ENCODE assay signal across 8 cellular contexts in genomic region chr21:43331962-43332458, GRCh38.
DNase-seq lines count a peak whose midpoint lies in the region; ATAC-seq and TF ChIP-seq lines count a peak whose summit lies in the region.
"Had no signal": no experiment of that assay in that cellular context is flagged by ENCODE, and none has a peak within 500 bp of the region (broad histone marks: within the 10 kb centered on the region; RNA-seq: fewer than 3 reads in every experiment).

No MANE protein-coding gene starts in this region.

- ATAC-seq in stimulated activated naive CD8-positive, alpha-beta T cell treated with anti-CD3 and anti-CD28 coated beads, Interleukin-15, Interleukin-2, amounts not matched to agents 100 U/mL and 50 U/mL, for 24 hours, result no peak
- ATAC-seq in GM21529 (IDR thresholded peaks at IDR 0.05; ENCODE audit: unreplicated experiment), result no peak

- DNase-seq in LNCaP clone FGC (ENCODE audit: low read depth) (peak; percentile 65), caudate nucleus (lab: John Stamatoyannopoulos, UW) (peak in 59 of 61 donors; percentile 23 to 95 (median 73)), left kidney (ENCODE audit: low read depth, low spot score) (peak; percentile 59), thyroid gland (peak; percentile 33 to 52), GM19238 (ENCODE audit: insufficient read length, low spot score) (no peak)
- no peak for DNase-seq in stimulated activated naive CD8-positive, alpha-beta T cell treated with anti-CD3 and anti-CD28 coated beads, Interleukin-15, Interleukin-2, amounts not matched to agents 100 U/mL and 50 U/mL, for 24 hours

- H3K27me3 ChIP-seq in thyroid gland, result no peaks in the 10 kb centered on the region

- WGBS in thyroid gland, 2 donors, result 28 to 49% methylated on average over 14 of the region's 14 CpGs

- H3K4me3 ChIP-seq in LNCaP clone FGC (ENCODE audit: low read depth, low read length) (no peak overlapping the region), thyroid gland (replicated peaks in 1 of 3) (no peak overlapping the region)
- H3K4me3 ChIP-seq: SK-N-MC had no signal

- intact Hi-C loops in thyroid gland (cut with DNase I), result no loop called here

- H3K4me1 ChIP-seq in thyroid gland, result peaks cover 20 to 28% of the 10 kb centered on the region in 2 donors

- no peaks in the 10 kb centered on the region for H3K9me3 ChIP-seq in thyroid gland

- TF ChIP-seq CTCF in LNCaP clone FGC (IDR thresholded peaks at IDR 0.05; ENCODE audit: control insufficient read depth, extremely low read depth, insufficient read depth) (no peak), thyroid gland (IDR thresholded peaks at IDR 0.05) (no peak)

- no peaks in the 10 kb centered on the region for H3K36me3 ChIP-seq in thyroid gland

- TF ChIP-seq POLR2A in thyroid gland (IDR thresholded peaks at IDR 0.05), result peak in 1 of 2 donors; percentile 14

- H3K27ac ChIP-seq in caudate nucleus (ENCODE audit: low read depth, low read length) (peak overlapping the region; percentile 93), thyroid gland (peak overlapping the region in 2 of 3 donors; percentile 38 to 41)
- H3K27ac ChIP-seq: SK-N-MC had no signal

Comparison
In these comparisons a context has a peak if more than half of its experiments do, and no peak if none do; other contexts are left out.
1. DNase-seq: peak in LNCaP clone FGC (single experiment), caudate nucleus (59 of 61), left kidney (single experiment) and thyroid gland (2 of 2); none in GM19238 (single experiment) and stimulated activated naive CD8-positive, alpha-beta T cell treated with anti-CD3 and anti-CD28 coated beads, Interleukin-15, Interleukin-2, amounts not matched to agents 100 U/mL and 50 U/mL, for 24 hours (single experiment).